ENCODE assay signal across 22 cellular contexts in the genomic region with DNA sequence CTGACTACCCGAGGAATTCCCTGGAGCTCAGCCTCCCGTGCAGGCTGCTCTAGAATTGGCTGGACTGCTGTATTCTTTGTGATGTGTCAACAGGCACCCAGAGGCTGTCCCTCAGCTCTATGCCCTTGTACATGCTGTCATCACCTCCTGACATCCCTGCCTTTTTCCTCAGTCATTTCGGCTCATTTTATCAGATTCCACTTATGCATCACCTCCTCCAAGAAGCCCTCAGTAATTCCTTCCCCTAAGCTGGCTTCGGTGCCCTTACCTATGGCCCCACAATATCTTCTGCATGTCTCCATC.
"Had no signal": no experiment of that assay in that cellular context is flagged by ENCODE, and none has a peak within 500 bp of the region (broad histone marks: within the 10 kb centered on the region; RNA-seq: fewer than 3 reads in every experiment).

No MANE protein-coding gene starts in this region.

- H3K27me3 ChIP-seq: SJSA1 had no signal

- H3K36me3 ChIP-seq: SJSA1 had no signal

- H3K4me1 ChIP-seq: SJSA1 had no signal

- H3K4me3 ChIP-seq: SJSA1, SK-N-MC had no signal

- H3K9me3 ChIP-seq: SJSA1 had no signal

- H3K27ac ChIP-seq: KMS-11, SJSA1, SK-N-MC had no signal

- DNase-seq: Kasumi-1, MM.1S, MV-4-11, NCI-H1048, NCI-H1105, NCI-H1417, NCI-H1436 treated with DMSO at 0.1 percent for 48 hours, NCI-H1694, NCI-H1930, NCI-H2081, NCI-H2107, NCI-H226, NCI-H446, NCI-H510A, NCI-H69, NCI-H774, Right ventricle myocardium superior, RPMI8226, SIG-M5 had no signal
